11 cellular contexts compared by ENCODE assay signal in the genomic region with DNA sequence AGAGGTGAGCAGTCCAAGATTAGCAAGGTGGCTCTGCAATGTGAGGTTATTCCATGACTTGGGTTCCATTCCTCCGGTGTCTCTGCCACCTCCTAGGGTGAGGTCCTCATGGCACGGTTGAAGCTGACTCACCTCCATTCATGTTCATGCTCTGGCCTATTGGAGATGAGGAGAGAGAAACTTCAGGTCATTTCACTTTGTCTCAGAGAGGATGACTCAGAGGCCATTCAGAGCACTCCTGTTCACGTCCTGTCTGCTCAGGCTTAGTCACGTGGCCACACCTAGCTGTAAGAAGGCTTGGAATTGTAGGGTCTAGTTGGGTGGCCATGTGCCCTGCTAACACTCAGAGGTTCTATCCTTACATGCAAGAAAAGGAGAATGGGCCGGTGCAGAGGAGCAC.
DNase-seq lines count a peak whose midpoint lies in the region; ATAC-seq, FAIRE-seq and TF ChIP-seq lines count a peak whose summit lies in the region.
"Had no signal": no experiment of that assay in that cellular context is flagged by ENCODE, and none has a peak within 500 bp of the region (broad histone marks: within the 10 kb centered on the region; RNA-seq: fewer than 3 reads in every experiment).

No MANE protein-coding gene starts in this region.

- H3K4me1 ChIP-seq in GM12878 (ENCODE audit: control insufficient read depth, insufficient read depth, low read length) (no peaks in the 10 kb centered on the region), mucosa of descending colon (ENCODE audit: low read depth) (peaks cover 3% of the 10 kb centered on the region)

- TF ChIP-seq EP300 in GM12878 (IDR thresholded peaks at IDR 0.05; ENCODE audit: borderline replicate concordance in 1 of 2, control insufficient read depth in 1 of 2, low read depth in 2 of 2, low read length in 2 of 2) = no peak

- ATAC-seq in GM12878 (peak; percentile 61), mucosa of descending colon (peak; percentile 98), HG02870 (IDR thresholded peaks at IDR 0.05; ENCODE audit: unreplicated experiment) (no peak)

- POLR2A ChIA-PET in GM12878 (lab: Charles Lee) = interaction anchor here (0.6 to 0.7 kb wide), 2 partner anchors 16 to 1059 kb away, joined by 3 to 4 read pairs; no protein-coding TSS in a partner anchor

- no peaks in the 10 kb centered on the region for H3K27me3 ChIP-seq in GM12878 (replicated peaks in 1 of 2; ENCODE audit: control insufficient read depth in 2 of 2, insufficient read depth in 2 of 2, low read length in 1 of 2)

- TF ChIP-seq RAD21 in GM12878 (IDR thresholded peaks at IDR 0.05; ENCODE audit: insufficient read depth, low read depth, low read length) = no peak

- H2AFZ ChIP-seq in GM12878 (ENCODE audit: control insufficient read depth, low read depth, low read length) = no peak overlapping the region

- H3K27ac ChIP-seq in GM12878 (ENCODE audit: control insufficient read depth, insufficient read depth) = no peak overlapping the region

- FAIRE-seq in GM12878 (lab: Jason Lieb, UNC) = no peak
- FAIRE-seq: GM12891 had no signal

- no peaks in the 10 kb centered on the region for H4K20me1 ChIP-seq in GM12878 (ENCODE audit: control insufficient read depth, insufficient read depth)

- H3K36me3 ChIP-seq in GM12878 (ENCODE audit: control insufficient read depth in 2 of 2, insufficient read depth in 2 of 2, low read length in 1 of 2) = no peaks in the 10 kb centered on the region
- H3K36me3 ChIP-seq in mucosa of descending colon (ENCODE audit: low read depth) = no peaks in the 10 kb centered on the region

- BruUV-seq in GM12878 (replicated peaks; lab: Mats Ljungman, UMichigan) = no TSS peak

- CTCF ChIA-PET in GM12878 (lab: Yijun Ruan, JAX) = no interaction called here

- RAD21 ChIA-PET in GM12878 (lab: Charles Lee; ENCODE audit: unreplicated experiment) = interaction anchor here (0.6 kb wide), 2 partner anchors 21 to 257 kb away, joined by 3 read pairs; no protein-coding TSS in a partner anchor

- no peak overlapping the region for H3K4me2 ChIP-seq in GM12878 (ENCODE audit: control insufficient read depth, insufficient read depth)

- H3K79me2 ChIP-seq in GM12878 (ENCODE audit: control insufficient read depth, insufficient read depth, low read length) = no peaks in the 10 kb centered on the region

- TF ChIP-seq CTCF in GM12878 (IDR thresholded peaks at IDR 0.05 in 2 of 3, conservative IDR thresholded peaks at IDR 0.05 in 1 of 3; ENCODE audit: control insufficient read depth in 2 of 3, extremely low read depth in 1 of 3, insufficient read depth in 1 of 3, low read depth in 3 of 3, low read length in 3 of 3) (no peak), mucosa of descending colon (IDR thresholded peaks at IDR 0.05) (no peak)

- WGBS in GM12878 (ENCODE audit: insufficient coverage, insufficient replicate concordance, low lambda C conversion rate, missing lambda C conversion rate) = 23% methylated on average over 5 of the region's 5 CpGs

- no peak for TF ChIP-seq POLR2A in GM12878 (IDR thresholded peaks at IDR 0.05; ENCODE audit: low read depth, low read length)

- intact Hi-C loops in GM12878 (cut with micrococcal nuclease; ENCODE audit: unreplicated experiment) (no loop called here), mucosa of descending colon (cut with DNase I, micrococcal nuclease) (no loop called here)

- SMC1A ChIA-PET in GM12878 (lab: Charles Lee; ENCODE audit: uncharacterized antibody, unreplicated experiment) = no interaction called here

- H3K9ac ChIP-seq in GM12878 (ENCODE audit: control insufficient read depth, insufficient read depth, low read length) = no peak overlapping the region

- H3K4me3 ChIP-seq in GM12878 (no peak overlapping the region), mucosa of descending colon (no peak overlapping the region)

- H3K9me3 ChIP-seq in GM12878 (replicated peaks; ENCODE audit: control insufficient read depth, insufficient read depth, low read length) = peaks cover 4% of the 10 kb centered on the region; the same call in 2 of the 3 replicates
- H3K9me3 ChIP-seq in mucosa of descending colon = peaks cover 4% of the 10 kb centered on the region

- DNase-seq in EH (ENCODE audit: low read depth) = peak; percentile 57
- peak; percentile 97 for DNase-seq in HPDE6-E6E7 (ENCODE audit: extremely low spot score)
- DNase-seq in GM12878 (ENCODE audit: low read depth, low spot score) = no peak
- peak in 1 of 3 donors; percentile 51 for DNase-seq in mucosa of descending colon
- DNase-seq in NCI-H510A (lab: John Stamatoyannopoulos, UW) = no peak
- DNase-seq in NCI-H2227 (lab: John Stamatoyannopoulos, UW; ENCODE audit: unreplicated experiment) = no peak
- DNase-seq: activated naive CD8-positive, alpha-beta T cell treated with anti-CD3 and anti-CD28 coated beads, Interleukin-2, amount 10 ng/mL, durations not matched to agents 7 days and 5 days; head of caudate nucleus; nucleus accumbens had no signal

- in situ Hi-C loops in GM12878 (cut with MboI) = no loop called here

TF ChIP-seq in GM12878, 131 proteins besides CTCF, POLR2A, EP300 and RAD21:
- no peak for TF ChIP-seq CBFB (IDR thresholded peaks at IDR 0.05; ENCODE audit: low read depth)
- peak; percentile 15 for TF ChIP-seq USF1 (IDR thresholded peaks at IDR 0.05; ENCODE audit: borderline replicate concordance, extremely low read length, insufficient read depth, low read depth, low read length)
- TF ChIP-seq, protein P1, sequence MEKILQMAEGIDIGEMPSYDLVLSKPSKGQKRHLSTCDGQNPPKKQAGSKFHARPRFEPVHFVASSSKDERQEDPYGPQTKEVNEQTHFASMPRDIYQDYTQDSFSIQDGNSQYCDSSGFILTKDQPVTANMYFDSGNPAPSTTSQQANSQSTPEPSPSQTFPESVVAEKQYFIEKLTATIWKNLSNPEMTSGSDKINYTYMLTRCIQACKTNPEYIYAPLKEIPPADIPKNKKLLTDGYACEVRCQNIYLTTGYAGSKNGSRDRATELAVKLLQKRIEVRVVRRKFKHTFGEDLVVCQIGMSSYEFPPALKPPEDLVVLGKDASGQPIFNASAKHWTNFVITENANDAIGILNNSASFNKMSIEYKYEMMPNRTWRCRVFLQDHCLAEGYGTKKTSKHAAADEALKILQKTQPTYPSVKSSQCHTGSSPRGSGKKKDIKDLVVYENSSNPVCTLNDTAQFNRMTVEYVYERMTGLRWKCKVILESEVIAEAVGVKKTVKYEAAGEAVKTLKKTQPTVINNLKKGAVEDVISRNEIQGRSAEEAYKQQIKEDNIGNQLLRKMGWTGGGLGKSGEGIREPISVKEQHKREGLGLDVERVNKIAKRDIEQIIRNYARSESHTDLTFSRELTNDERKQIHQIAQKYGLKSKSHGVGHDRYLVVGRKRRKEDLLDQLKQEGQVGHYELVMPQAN (conservative IDR thresholded peaks at IDR 0.05) = no peak
- no peak for TF ChIP-seq NRF1 (conservative IDR thresholded peaks at IDR 0.05; ENCODE audit: low read depth, low read length)
- TF ChIP-seq ZBTB40 (IDR thresholded peaks at IDR 0.05; ENCODE audit: borderline replicate concordance) = no peak
TF ChIP-seq in GM12878: peak in this region for 1.

Comparison
In these comparisons a context has a peak if more than half of its experiments do, and no peak if none do; other contexts are left out.
1. DNase-seq: peak in EH (single experiment) and HPDE6-E6E7 (single experiment); none in GM12878 (single experiment), NCI-H510A (single experiment) and NCI-H2227 (single experiment).